ENCODE assay signal across 8 cellular contexts in genomic region chr15:58475573-58476524, GRCh38. TPM values are rescaled to one million over a fixed set of nuclear protein-coding genes. Genes with fewer than 3 reads are reported as not detected.
A peak's percentile ranks its signal among the peaks of the same experiment; 100 is the strongest.
DNase-seq lines count a peak whose midpoint lies in the region; TF ChIP-seq lines count a peak whose summit lies in the region.

No MANE protein-coding gene starts in this region.

- intact Hi-C loops in ascending aorta (cut with DNase I) = no loop called here

- TF ChIP-seq CTCF in HL-60 (IDR thresholded peaks at IDR 0.05; ENCODE audit: insufficient read depth, low read length) (no peak), fibroblast of lung (conservative IDR thresholded peaks at IDR 0.05 in 1 of 2, IDR thresholded peaks at IDR 0.05 in 1 of 2; ENCODE audit: low read depth in 1 of 2, low read length in 2 of 2) (no peak), smooth muscle cell (IDR thresholded peaks at IDR 0.05; ENCODE audit: borderline replicate concordance, insufficient read depth, poor library complexity, severe bottlenecking) (no peak), ascending aorta (IDR thresholded peaks at IDR 0.05) (no peak)

- in situ Hi-C loops in ACHN (cut with HindIII; ENCODE audit: low pct_ligation_motif_present, low pct_unique_long_range_greater_than_20kb, low sequenced_read_pairs) = no loop called here

- peak overlapping the region; percentile 40 for H3K27ac ChIP-seq in HL-60 (replicated peaks)
- no peak overlapping the region for H3K27ac ChIP-seq in fibroblast of lung (ENCODE audit: insufficient read depth, low read length)
- no peak overlapping the region for H3K27ac ChIP-seq in smooth muscle cell (ENCODE audit: low read depth)
- H3K27ac ChIP-seq in ascending aorta = no peak overlapping the region

- H3K36me3 ChIP-seq in fibroblast of lung (ENCODE audit: control insufficient read depth, insufficient read depth, low read length) (no peaks in the 10 kb centered on the region), smooth muscle cell (ENCODE audit: low read depth) (no peaks in the 10 kb centered on the region), ascending aorta (no peaks in the 10 kb centered on the region)

- H3K9ac ChIP-seq in fibroblast of lung (ENCODE audit: insufficient read depth, low read length) = no peak overlapping the region
- no peak overlapping the region for H3K9ac ChIP-seq in smooth muscle cell (ENCODE audit: low read depth)

- no peak overlapping the region for H3K4me3 ChIP-seq in HL-60 (replicated peaks; ENCODE audit: insufficient read depth, low read length)
- no peak overlapping the region for H3K4me3 ChIP-seq in fibroblast of lung (replicated peaks in 1 of 4; ENCODE audit: control extremely low read depth in 1 of 4, insufficient read depth in 1 of 4, low read depth in 3 of 4, low read length in 4 of 4)
- no peak overlapping the region for H3K4me3 ChIP-seq in smooth muscle cell
- H3K4me3 ChIP-seq in ascending aorta = no peak overlapping the region

- H3K27me3 ChIP-seq in HL-60 (ENCODE audit: insufficient read depth, poor library complexity, severe bottlenecking) = no peaks in the 10 kb centered on the region
- no peaks in the 10 kb centered on the region for H3K27me3 ChIP-seq in fibroblast of lung (ENCODE audit: control insufficient read depth, insufficient read depth, low read length)
- no peaks in the 10 kb centered on the region for H3K27me3 ChIP-seq in smooth muscle cell (ENCODE audit: low read depth)
- no peaks in the 10 kb centered on the region for H3K27me3 ChIP-seq in ascending aorta

- H2AFZ ChIP-seq in fibroblast of lung (ENCODE audit: low read length) = no peak overlapping the region
- peak overlapping the region; percentile 59 for H2AFZ ChIP-seq in smooth muscle cell (ENCODE audit: low read depth)

- H3F3A ChIP-seq in smooth muscle cell (ENCODE audit: low read depth) = peaks cover 14% of the 10 kb centered on the region

- WGBS in smooth muscle cell (ENCODE audit: low lambda C conversion rate) = 73% methylated on average over 7 of the region's 7 CpGs

- DNase-seq in AG08396 (ENCODE audit: low spot score) (peak; percentile 17), HL-60 (ENCODE audit: low read depth in 1 of 2, low spot score in 1 of 2) (peak; percentile 36 to 79), RPMI7951 (ENCODE audit: low read depth) (peak; percentile 87), fibroblast of lung (ENCODE audit: low read depth in 2 of 2) (peak; percentile 40 to 88), smooth muscle cell (lab: John Stamatoyannopoulos, UW; ENCODE audit: unreplicated experiment) (no peak), ACHN (no peak), activated gamma-delta T cell (lab: John Stamatoyannopoulos, UW) (no peak), ascending aorta (ENCODE audit: low spot score in 2 of 2) (no peak)

- H3K9me3 ChIP-seq in fibroblast of lung (ENCODE audit: control insufficient read depth, insufficient read depth, low read depth, low read length) (no peaks in the 10 kb centered on the region), smooth muscle cell (replicated peaks; ENCODE audit: low read depth) (no peaks in the 10 kb centered on the region), ascending aorta (no peaks in the 10 kb centered on the region)

- no peaks in the 10 kb centered on the region for H4K20me1 ChIP-seq in fibroblast of lung (ENCODE audit: control insufficient read depth, extremely low read depth, insufficient read depth, low read length)
- no peaks in the 10 kb centered on the region for H4K20me1 ChIP-seq in smooth muscle cell (ENCODE audit: low read depth)

- no peak overlapping the region for H3K4me2 ChIP-seq in fibroblast of lung (ENCODE audit: extremely low read depth, insufficient read depth, low read length)
- H3K4me2 ChIP-seq in smooth muscle cell = no peak overlapping the region

- H3K79me2 ChIP-seq in fibroblast of lung (ENCODE audit: control insufficient read depth, insufficient read depth, low read length) (no peaks in the 10 kb centered on the region), smooth muscle cell (ENCODE audit: low read depth) (no peaks in the 10 kb centered on the region)

- H3K4me1 ChIP-seq in fibroblast of lung (ENCODE audit: control insufficient read depth, extremely low read depth, insufficient read depth, low read length) (peaks cover 11% of the 10 kb centered on the region), smooth muscle cell (ENCODE audit: low read depth) (peaks cover 21% of the 10 kb centered on the region), ascending aorta (peaks cover 3 to 7% of the 10 kb centered on the region in 2 donors)

RNA-seq across cellular contexts. Expression of gene LIPC, which starts 44.1 kb away (rescaled TPM):
- not detected in 2 replicates for total RNA-seq in RPMI7951 (2014; rRNA removed; shearing (Covaris generic))
- total RNA-seq in fibroblast of lung = 3.1 and 4.0 TPM in 2 replicates
- polyA plus RNA-seq in fibroblast of lung = 0.51 and 0.82 TPM in 2 replicates
- polyA plus RNA-seq in fibroblast of lung (2012) = 0.81 and 1.3 TPM in 2 replicates
- 0.67 TPM in 1 of 2 replicates, not detected in the other for polyA minus RNA-seq in fibroblast of lung (ENCODE audit: low replicate concordance)
- not detected in 2 replicates for total RNA-seq in smooth muscle cell
- not detected in 2 replicates for polyA plus RNA-seq in smooth muscle cell
- not detected for total RNA-seq in ascending aorta

Comparison
In these comparisons a context has a peak if more than half of its experiments do, and no peak if none do; other contexts are left out.
1. DNase-seq: peak in AG08396 (single experiment), HL-60 (2 of 2), RPMI7951 (single experiment) and fibroblast of lung (2 of 2); none in smooth muscle cell (single experiment), ACHN (single experiment), activated gamma-delta T cell (single experiment) and ascending aorta (0 of 2).